ENCODE assay signal across 10 cellular contexts in the genomic region with DNA sequence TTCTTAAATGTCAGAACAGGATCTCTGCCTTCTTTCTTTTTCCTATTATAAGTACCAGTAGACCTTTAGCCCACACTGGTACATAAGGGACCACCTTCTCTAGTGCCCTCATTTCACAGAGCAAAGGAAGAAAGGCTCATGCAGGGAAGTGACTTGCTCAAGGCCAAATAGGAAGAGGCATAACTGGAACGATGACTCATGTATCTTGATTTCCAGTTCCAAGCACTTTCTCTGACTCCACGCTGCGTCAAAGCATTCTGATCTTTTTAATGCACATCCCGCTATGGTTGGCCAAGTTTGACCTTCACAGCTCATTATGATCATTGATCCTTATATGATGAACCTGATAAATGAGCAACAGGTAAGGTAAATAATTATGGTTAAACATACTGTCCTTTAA.
"Had no signal": no experiment of that assay in that cellular context is flagged by ENCODE, and none has a peak within 500 bp of the region (broad histone marks: within the 10 kb centered on the region; RNA-seq: fewer than 3 reads in every experiment).

No MANE protein-coding gene starts in this region.

- DNase-seq: activated CD4-positive, CD25-positive, alpha-beta regulatory T cell treated with anti-CD3 and anti-CD28 coated beads, Interleukin-2, amount 50 U/mL, for 72 hours; activated naive CD8-positive, alpha-beta T cell treated with anti-CD3 and anti-CD28 coated beads for 36 hours; brain microvascular endothelial cell; nephron progenitor cell; psoas muscle; right lobe of liver; stimulated activated naive CD8-positive, alpha-beta T cell treated with anti-CD3 and anti-CD28 coated beads, Interleukin-15, Interleukin-2, amounts not matched to agents 100 U/mL and 50 U/mL, for 24 hours; T1000; trophoblast cell had no signal

- H3K4me2 ChIP-seq: hepatocyte had no signal

- ATAC-seq: right lobe of liver; stimulated activated naive CD8-positive, alpha-beta T cell treated with anti-CD3 and anti-CD28 coated beads, Interleukin-15, Interleukin-2, amounts not matched to agents 100 U/mL and 50 U/mL, for 24 hours had no signal

- H3K79me2 ChIP-seq: hepatocyte had no signal

- H3K27me3 ChIP-seq: brain microvascular endothelial cell, hepatocyte, right lobe of liver had no signal

- H3K9me3 ChIP-seq: psoas muscle, right lobe of liver had no signal

- H3K36me3 ChIP-seq: brain microvascular endothelial cell, right lobe of liver had no signal

- H3K27ac ChIP-seq: brain microvascular endothelial cell, hepatocyte, right lobe of liver had no signal

- H2AFZ ChIP-seq: hepatocyte had no signal

- H3K4me3 ChIP-seq: hepatocyte, right lobe of liver had no signal
